In the genomic region with DNA sequence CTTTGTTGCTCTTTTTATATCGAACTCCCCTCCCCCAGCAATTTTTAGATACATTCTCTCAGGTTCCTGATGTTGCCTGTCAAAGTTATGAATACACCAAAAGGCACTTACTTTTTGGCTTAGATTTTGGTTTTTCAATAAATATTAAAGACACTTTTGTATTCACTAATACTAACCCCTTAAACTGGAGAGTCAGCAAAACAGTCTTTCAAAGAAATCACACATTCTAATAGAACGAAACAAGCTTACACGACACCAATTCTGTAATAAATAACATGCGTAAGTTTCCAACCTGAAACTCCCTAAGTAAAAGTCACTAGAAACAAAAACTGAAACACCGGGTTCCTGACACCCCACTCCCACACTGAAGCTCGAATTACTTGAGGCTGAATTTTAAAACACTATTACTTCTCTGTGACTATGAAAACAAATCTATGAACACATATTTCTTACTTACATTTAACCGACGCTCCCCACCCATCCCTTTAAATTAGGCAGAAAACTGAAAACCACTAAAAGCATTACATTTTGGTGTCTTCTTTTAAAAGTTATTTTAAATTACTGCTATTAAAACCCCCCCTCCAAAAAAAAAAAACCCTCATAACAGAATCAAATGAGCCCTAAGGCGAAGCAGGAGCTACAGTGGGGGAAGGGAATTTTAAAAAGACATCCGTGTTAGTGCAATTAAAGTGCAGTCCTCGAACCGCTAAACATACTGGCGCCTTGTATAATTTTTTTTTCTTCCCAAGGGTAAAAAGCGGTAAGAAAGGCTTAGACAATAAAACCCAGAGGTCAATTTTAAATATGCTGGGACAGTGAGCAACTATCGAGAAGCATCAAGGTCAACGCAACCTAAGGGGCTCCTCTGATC, we compare ENCODE assay signal across 8 cellular contexts. TPM values are rescaled to one million over a fixed set of nuclear protein-coding genes. Genes with fewer than 3 reads are reported as not detected.
DNase-seq lines count a peak whose midpoint lies in the region; ATAC-seq and TF ChIP-seq lines count a peak whose summit lies in the region.

No MANE protein-coding gene starts in this region.

- peak overlapping the region; percentile 64 for H3K4me3 ChIP-seq in AG10803 (ENCODE audit: low read length)
- H3K4me3 ChIP-seq in MG63, result peak overlapping the region; percentile 80
- peak overlapping the region; percentile 97; the same call in 1 of the 2 replicates for H3K4me3 ChIP-seq in iPS DF 6.9 (ENCODE audit: low read length)
- H3K4me3 ChIP-seq in skeletal muscle tissue (ENCODE audit: low read length in 3 of 3), result peak overlapping the region; percentile 85 to 93 (median 93)

- H3K9me3 ChIP-seq in MG63 (no peaks in the 10 kb centered on the region), iPS DF 6.9 (ENCODE audit: control insufficient read depth, insufficient read depth, low read length) (no peaks in the 10 kb centered on the region), skeletal muscle tissue (ENCODE audit: control insufficient read depth in 3 of 3, low read length in 3 of 3) (no peaks in the 10 kb centered on the region)

- no peak for TF ChIP-seq CTCF in AG10803 (conservative IDR thresholded peaks at IDR 0.05; ENCODE audit: low read length)

- no peak for DNase-seq in AG10803 (ENCODE audit: low read depth)
- no peak for DNase-seq in MG63
- no peak for DNase-seq in iPS DF 6.9 (ENCODE audit: low read depth, low spot score)
- DNase-seq in dedifferentiated amniotic fluid mesenchymal stem cell (ENCODE audit: extremely low spot score), result no peak

- ATAC-seq in GM18511 (IDR thresholded peaks at IDR 0.05; ENCODE audit: unreplicated experiment), result peak; percentile 3
- ATAC-seq in GM21515 (IDR thresholded peaks at IDR 0.05; ENCODE audit: unreplicated experiment), result no peak

- H3K36me3 ChIP-seq in MG63 (peaks cover 5% of the 10 kb centered on the region; the same call in 1 of the 2 replicates), iPS DF 6.9 (ENCODE audit: control insufficient read depth, insufficient read depth, low read length) (no peaks in the 10 kb centered on the region), skeletal muscle tissue (ENCODE audit: control insufficient read depth in 3 of 3, insufficient read depth in 3 of 3, low read length in 3 of 3) (no peaks in the 10 kb centered on the region)

- H3K27me3 ChIP-seq in MG63 (no peaks in the 10 kb centered on the region), iPS DF 6.9 (ENCODE audit: control insufficient read depth, insufficient read depth, low read length) (no peaks in the 10 kb centered on the region), skeletal muscle tissue (ENCODE audit: control insufficient read depth in 3 of 3, insufficient read depth in 3 of 3, low read length in 3 of 3) (no peaks in the 10 kb centered on the region)

- WGBS in adipose tissue, 3 donors, result 1 to 3% (median 2%) methylated on average over 16 of the region's 16 CpGs
- no CpG with 5 or more reads among the region's 16 CpGs for WGBS in iPS DF 6.9 (ENCODE audit: insufficient coverage, insufficient read length)

- no peaks in the 10 kb centered on the region for H3K4me1 ChIP-seq in iPS DF 6.9 (ENCODE audit: control insufficient read depth, insufficient read depth, low read length)
- peaks cover 18 to 28% (median 22%) of the 10 kb centered on the region in 3 donors for H3K4me1 ChIP-seq in skeletal muscle tissue (ENCODE audit: control insufficient read depth in 3 of 3, insufficient read depth in 3 of 3, low read length in 3 of 3)

- H3K27ac ChIP-seq in adipose tissue (ENCODE audit: low read depth, low read length) (peak overlapping the region; percentile 75), iPS DF 6.9 (ENCODE audit: low read length) (no peak overlapping the region), skeletal muscle tissue (ENCODE audit: low read depth, low read length) (peak overlapping the region; percentile 99)

- peak overlapping the region; percentile 91 to 97 (median 94) for H3K9ac ChIP-seq in skeletal muscle tissue (ENCODE audit: low read depth in 1 of 3, low read length in 3 of 3)

RNA-seq across cellular contexts. Expression of a gene that starts 0.9 kb away (rescaled TPM):
- 95.5 and 150 TPM in 2 replicates for total RNA-seq in MG63 (2014; rRNA removed; shearing (Covaris generic); ENCODE audit: low replicate concordance)
- 10 to 100 TPM; 28.6 to 49.4 (median 39.2) TPM for polyA plus RNA-seq in adipose tissue
- 33.4 TPM for total RNA-seq in skeletal muscle tissue
